Comparison of ENCODE assay signal across 8 cellular contexts in the genomic region with DNA sequence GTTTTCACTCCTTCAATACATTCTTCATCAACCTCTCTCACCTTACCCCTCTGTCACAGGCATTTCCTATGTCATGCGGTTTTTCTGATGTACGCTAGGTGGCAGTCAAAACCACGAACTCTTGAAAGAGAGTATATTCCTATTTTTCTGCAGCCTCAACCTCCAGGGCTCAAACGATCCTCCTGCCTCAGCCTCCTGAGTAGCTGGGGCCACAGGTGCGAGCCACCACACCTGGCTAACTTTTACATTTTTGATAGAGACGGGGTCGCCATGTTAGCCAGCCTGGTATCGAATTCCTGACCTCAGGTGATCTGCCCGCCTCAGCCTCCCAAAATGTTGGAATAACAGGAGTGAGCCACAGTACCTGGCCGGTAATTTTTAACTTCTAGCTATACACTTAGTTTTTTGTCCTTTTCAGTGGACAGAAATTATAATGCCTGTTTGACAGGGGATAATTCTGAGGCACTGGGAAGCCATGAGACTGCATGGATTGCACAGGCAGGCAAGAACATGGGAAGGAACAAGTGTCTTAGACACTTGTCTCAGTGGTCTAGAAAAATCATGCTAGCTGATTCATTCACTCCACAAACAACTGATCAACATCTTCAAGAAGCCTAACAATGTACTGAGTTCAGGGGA. TPM values are rescaled to one million over a fixed set of nuclear protein-coding genes. Genes with fewer than 3 reads are reported as not detected.
DNase-seq lines count a peak whose midpoint lies in the region; ATAC-seq and TF ChIP-seq lines count a peak whose summit lies in the region.

No MANE protein-coding gene starts in this region.

- H3K4me3 Mint-ChIP-seq in CD14-positive monocyte = no peak overlapping the region
- H3K4me3 Mint-ChIP-seq in activated T-cell treated with anti-CD3 and anti-CD28 coated beads, Interleukin-2, amount 50 U/mL, for 72 hours = no peak overlapping the region

- peaks cover 0 to 6% (median 2%) of the 10 kb centered on the region in 3 donors for H3K27me3 Mint-ChIP-seq in CD14-positive monocyte (ENCODE audit: low read depth in 3 of 3)
- H3K27me3 Mint-ChIP-seq in activated T-cell treated with anti-CD3 and anti-CD28 coated beads, Interleukin-2, amount 50 U/mL, for 72 hours (ENCODE audit: low read depth) = peaks cover 4% of the 10 kb centered on the region

- H3K4me1 ChIP-seq in prostate gland (replicated peaks) = no peaks in the 10 kb centered on the region

- ATAC-seq in activated T-cell treated with anti-CD3 and anti-CD28 coated beads, Interleukin-2, amount 50 U/mL, for 72 hours (replicated peaks in 1 of 2) = peak; percentile 58 to 65
- ATAC-seq in GM18498 (IDR thresholded peaks at IDR 0.05; ENCODE audit: unreplicated experiment) = no peak
- ATAC-seq in HG03469 (IDR thresholded peaks at IDR 0.05; ENCODE audit: unreplicated experiment) = no peak

- H3K27me3 ChIP-seq in prostate gland (replicated peaks; ENCODE audit: insufficient read depth) = no peaks in the 10 kb centered on the region

- no peaks in the 10 kb centered on the region for H3K36me3 Mint-ChIP-seq in CD14-positive monocyte
- no peaks in the 10 kb centered on the region for H3K36me3 Mint-ChIP-seq in activated T-cell treated with anti-CD3 and anti-CD28 coated beads, Interleukin-2, amount 50 U/mL, for 72 hours (ENCODE audit: insufficient read depth in 2 of 2)

- H3K4me1 Mint-ChIP-seq in CD14-positive monocyte = peaks cover 29% of the 10 kb centered on the region
- peaks cover 15% of the 10 kb centered on the region for H3K4me1 Mint-ChIP-seq in activated T-cell treated with anti-CD3 and anti-CD28 coated beads, Interleukin-2, amount 50 U/mL, for 72 hours (ENCODE audit: low read depth)

- no peaks in the 10 kb centered on the region for H3K36me3 ChIP-seq in prostate gland

- no peak for DNase-seq in CD14-positive monocyte (ENCODE audit: low spot score)
- peak; percentile 57 for DNase-seq in H4 (ENCODE audit: low spot score)
- peak; percentile 18 for DNase-seq in NCI-H774 (lab: John Stamatoyannopoulos, UW)
- peak; percentile 31 to 40 for DNase-seq in activated T-cell treated with anti-CD3 and anti-CD28 coated beads, Interleukin-2, amount 50 U/mL, for 72 hours
- DNase-seq in germinal center (ENCODE audit: low spot score) = peak; percentile 56
- peak; percentile 10 for DNase-seq in prostate gland (ENCODE audit: low spot score)

- intact Hi-C loops in CD14-positive monocyte (cut with micrococcal nuclease) = loop anchor here in 1 of 2 donors (2.0 kb wide), 1 partner anchor 32 kb away; no protein-coding TSS in a partner anchor
- intact Hi-C loops in prostate gland (cut with DNase I) = no loop called here

- no peak overlapping the region for H3K4me3 ChIP-seq in prostate gland

- H3K9me3 Mint-ChIP-seq in CD14-positive monocyte = peaks cover 0 to 4% (median 1%) of the 10 kb centered on the region in 7 donors
- H3K9me3 Mint-ChIP-seq in activated T-cell treated with anti-CD3 and anti-CD28 coated beads, Interleukin-2, amount 50 U/mL, for 72 hours = no peaks in the 10 kb centered on the region

- no peak overlapping the region for H3K27ac ChIP-seq in prostate gland

- peak overlapping the region in 1 of 7 donors; percentile 56 for H3K27ac Mint-ChIP-seq in CD14-positive monocyte
- no peak overlapping the region for H3K27ac Mint-ChIP-seq in activated T-cell treated with anti-CD3 and anti-CD28 coated beads, Interleukin-2, amount 50 U/mL, for 72 hours

- TF ChIP-seq CTCF in CD14-positive monocyte (IDR thresholded peaks at IDR 0.05) (peak; percentile 85), prostate gland (IDR thresholded peaks at IDR 0.05) (peak; percentile 54 to 79 (median 75))

- TF ChIP-seq POLR2A in prostate gland (IDR thresholded peaks at IDR 0.05) = no peak

- WGBS in prostate gland = 36% methylated on average over 10 of the region's 10 CpGs

- no peaks in the 10 kb centered on the region for H3K9me3 ChIP-seq in prostate gland

RNA-seq across cellular contexts. Expression of a gene that starts 22.5 kb away (rescaled TPM):
- polyA plus RNA-seq in CD14-positive monocyte = 10 to 100 TPM; 14.1 to 16.1 TPM
- total RNA-seq in H4 (2014; rRNA removed; shearing (Covaris generic)) = 7.8 and 13.4 TPM in 2 replicates
- 1 to 10 TPM; 1.3 to 1.9 TPM for total RNA-seq in activated T-cell treated with anti-CD3 and anti-CD28 coated beads, Interleukin-2, amount 50 U/mL, for 72 hours
- total RNA-seq in prostate gland = 10 to 100 TPM in 1 of 2 donors, 1 to 10 TPM in 1; 8.9 to 16.6 TPM

Comparison
In these comparisons a context has a peak if more than half of its experiments do, and no peak if none do; other contexts are left out.
1. ATAC-seq: peak in activated T-cell treated with anti-CD3 and anti-CD28 coated beads, Interleukin-2, amount 50 U/mL, for 72 hours (2 of 2); none in GM18498 (single experiment) and HG03469 (single experiment).